In genomic region chrX:11414091-11414490, GRCh38 we compare ENCODE assay signal across 1 cellular context.
TF ChIP-seq lines count a peak whose summit lies in the region.

No MANE protein-coding gene starts in this region.

TF ChIP-seq in K562, 482 proteins besides CTCF, POLR2A, EP300 and RAD21 (continued from another document):
- peak; percentile 98 for TF ChIP-seq ZBTB40 (IDR thresholded peaks at IDR 0.05)
- peak; percentile 94 for TF ChIP-seq ZBTB40 (CRISPR knock-in tag; IDR thresholded peaks at IDR 0.05)
- peak; percentile 54 for TF ChIP-seq ZNF592 (IDR thresholded peaks at IDR 0.05)
- TF ChIP-seq EP400 (IDR thresholded peaks at IDR 0.05) = peak; percentile 16; the same call in 1 of the 2 replicates
- no peak for TF ChIP-seq SP2 (IDR thresholded peaks at IDR 0.05; ENCODE audit: extremely low read depth, low read depth, low read length, poor library complexity, severe bottlenecking)
- TF ChIP-seq L3MBTL2 (IDR thresholded peaks at IDR 0.05) = peak; percentile 48
- no peak for TF ChIP-seq ZNF740 (CRISPR knock-in tag; IDR thresholded peaks at IDR 0.05)
- TF ChIP-seq ZNF740 (tag; IDR thresholded peaks at IDR 0.05) = no peak
- no peak for TF ChIP-seq MAZ (CRISPR knock-in tag; conservative IDR thresholded peaks at IDR 0.05 in 1 of 2, IDR thresholded peaks at IDR 0.05 in 1 of 2)
- 0 out of 4 replicates have a peak, but pooled peaks of 1 of the 2 experiments have one; percentile 26 for TF ChIP-seq FOXK2 (conservative IDR thresholded peaks at IDR 0.05 in 1 of 2, IDR thresholded peaks at IDR 0.05 in 1 of 2; ENCODE audit: low read depth in 2 of 2)
